8 cellular contexts compared by ENCODE assay signal in genomic region chr13:72808917-72809500, GRCh38. TPM values are rescaled to one million over a fixed set of nuclear protein-coding genes. Genes with fewer than 3 reads are reported as not detected.
A peak's percentile ranks its signal among the peaks of the same experiment; 100 is the strongest.
DNase-seq lines count a peak whose midpoint lies in the region; ATAC-seq and TF ChIP-seq lines count a peak whose summit lies in the region.

No MANE protein-coding gene starts in this region.

- TF ChIP-seq CTCF in gastroesophageal sphincter (IDR thresholded peaks at IDR 0.05) = peak; percentile 14 to 51 (median 36)
- peak; percentile 85 for TF ChIP-seq CTCF in type B pancreatic cell (conservative IDR thresholded peaks at IDR 0.05)

- no peak for ATAC-seq in activated T-cell treated with anti-CD3 and anti-CD28 coated beads, Interleukin-2, amount 50 U/mL, for 72 hours (replicated peaks in 1 of 2)
- no peak for ATAC-seq in gastroesophageal sphincter
- no peak for ATAC-seq in HG03378 (IDR thresholded peaks at IDR 0.05; ENCODE audit: unreplicated experiment)

- H3K4me3 ChIP-seq in gastroesophageal sphincter = no peak overlapping the region

- H3K4me1 Mint-ChIP-seq in activated T-cell treated with anti-CD3 and anti-CD28 coated beads, Interleukin-2, amount 50 U/mL, for 72 hours (ENCODE audit: low read depth) = no peaks in the 10 kb centered on the region
- peaks cover 10% of the 10 kb centered on the region for H3K4me1 Mint-ChIP-seq in type B pancreatic cell (ENCODE audit: unreplicated experiment)

- H3K27ac Mint-ChIP-seq in activated T-cell treated with anti-CD3 and anti-CD28 coated beads, Interleukin-2, amount 50 U/mL, for 72 hours = peak overlapping the region; percentile 51
- peak overlapping the region; percentile 67 for H3K27ac Mint-ChIP-seq in type B pancreatic cell

- no peak for TF ChIP-seq POLR2A in gastroesophageal sphincter (IDR thresholded peaks at IDR 0.05)

- H3K9me3 Mint-ChIP-seq in activated T-cell treated with anti-CD3 and anti-CD28 coated beads, Interleukin-2, amount 50 U/mL, for 72 hours = no peaks in the 10 kb centered on the region
- peaks cover 4% of the 10 kb centered on the region for H3K9me3 Mint-ChIP-seq in type B pancreatic cell

- H3K36me3 Mint-ChIP-seq in activated T-cell treated with anti-CD3 and anti-CD28 coated beads, Interleukin-2, amount 50 U/mL, for 72 hours (ENCODE audit: insufficient read depth in 2 of 2) = peaks cover 6 to 18% of the 10 kb centered on the region in 2 donors
- peaks cover 33% of the 10 kb centered on the region for H3K36me3 Mint-ChIP-seq in type B pancreatic cell

- H3K4me1 ChIP-seq in gastroesophageal sphincter = no peaks in the 10 kb centered on the region

- no peaks in the 10 kb centered on the region for H3K27me3 ChIP-seq in gastroesophageal sphincter

- DNase-seq in activated T-cell treated with anti-CD3 and anti-CD28 coated beads, Interleukin-2, amount 50 U/mL, for 72 hours = no peak
- no peak for DNase-seq in activated T-cell treated with anti-CD3 and anti-CD28 coated beads, Interleukin-2, amount 50 U/mL, for 48 hours
- peak; percentile 28 for DNase-seq in RKO (ENCODE audit: low spot score)
- DNase-seq in type B pancreatic cell (ENCODE audit: extremely low spot score, unreplicated experiment) = no peak
- DNase-seq in D341Med (ENCODE audit: low spot score) = no peak
- no peak for DNase-seq in HuH-7.5 (ENCODE audit: low spot score)

- peaks cover 0 to 33% of the 10 kb centered on the region in 2 donors for H3K36me3 ChIP-seq in gastroesophageal sphincter

- no peaks in the 10 kb centered on the region for H3K27me3 Mint-ChIP-seq in activated T-cell treated with anti-CD3 and anti-CD28 coated beads, Interleukin-2, amount 50 U/mL, for 72 hours (ENCODE audit: low read depth)
- H3K27me3 Mint-ChIP-seq in type B pancreatic cell = no peaks in the 10 kb centered on the region

- no peaks in the 10 kb centered on the region for H3K9me3 ChIP-seq in gastroesophageal sphincter

- H3K27ac ChIP-seq in gastroesophageal sphincter = no peak overlapping the region

- TF ChIP-seq EP300 in gastroesophageal sphincter (IDR thresholded peaks at IDR 0.05) = no peak

- WGBS in gastroesophageal sphincter (ENCODE audit: low coverage in 1 of 2), 2 donors = 0 to 16% methylated on average over 1 of the region's 1 CpG

- H3K4me3 Mint-ChIP-seq in activated T-cell treated with anti-CD3 and anti-CD28 coated beads, Interleukin-2, amount 50 U/mL, for 72 hours = no peak overlapping the region
- no peak overlapping the region for H3K4me3 Mint-ChIP-seq in type B pancreatic cell

RNA-seq across cellular contexts. Expression of gene PIBF1, which starts 27.1 kb away (rescaled TPM):
- 10 to 100 TPM; 17.5 to 21.2 TPM for total RNA-seq in activated T-cell treated with anti-CD3 and anti-CD28 coated beads, Interleukin-2, amount 50 U/mL, for 72 hours
- 10 to 100 TPM; 13.1 to 38.4 (median 22.3) TPM for total RNA-seq in gastroesophageal sphincter
- total RNA-seq in type B pancreatic cell (ENCODE audit: low replicate concordance) = 28.4 and 32.5 TPM in 2 replicates

RNA-seq across cellular contexts. Expression of gene DIS3, which starts 27.3 kb away (rescaled TPM):
- total RNA-seq in activated T-cell treated with anti-CD3 and anti-CD28 coated beads, Interleukin-2, amount 50 U/mL, for 72 hours = 10 to 100 TPM; 45.2 to 51.7 TPM
- total RNA-seq in gastroesophageal sphincter = 10 to 100 TPM; 16.4 to 32.8 (median 26.9) TPM
- 41.7 and 69.7 TPM in 2 replicates for total RNA-seq in type B pancreatic cell (ENCODE audit: low replicate concordance)
